In genomic region chr1:160097196-160097910, GRCh38 we compare ENCODE assay signal across 9 cellular contexts. TPM values are rescaled to one million over a fixed set of nuclear protein-coding genes. Genes with fewer than 3 reads are reported as not detected.
DNase-seq lines count a peak whose midpoint lies in the region; ATAC-seq and TF ChIP-seq lines count a peak whose summit lies in the region.
"Had no signal": no experiment of that assay in that cellular context is flagged by ENCODE, and none has a peak within 500 bp of the region (broad histone marks: within the 10 kb centered on the region; RNA-seq: fewer than 3 reads in every experiment).

No MANE protein-coding gene starts in this region.

- no peaks in the 10 kb centered on the region for H3K36me3 ChIP-seq in fibroblast of lung (ENCODE audit: control insufficient read depth, insufficient read depth, low read length)
- peaks cover 0 to under 1% of the 10 kb centered on the region in 2 donors for H3K36me3 ChIP-seq in gastrocnemius medialis

- H4K20me1 ChIP-seq in fibroblast of lung (ENCODE audit: control insufficient read depth, extremely low read depth, insufficient read depth, low read length): no peaks in the 10 kb centered on the region

- peaks cover 7% of the 10 kb centered on the region for H3K4me1 ChIP-seq in fibroblast of lung (ENCODE audit: control insufficient read depth, extremely low read depth, insufficient read depth, low read length)
- H3K4me1 ChIP-seq in gastrocnemius medialis: peaks cover 38 to 39% of the 10 kb centered on the region in 2 donors

- H2AFZ ChIP-seq in fibroblast of lung (ENCODE audit: low read length): no peak overlapping the region

- TF ChIP-seq POLR2A in gastrocnemius medialis (IDR thresholded peaks at IDR 0.05): no peak

- H3K27me3 ChIP-seq in fibroblast of lung (ENCODE audit: control insufficient read depth, insufficient read depth, low read length) (peaks cover 2% of the 10 kb centered on the region), gastrocnemius medialis (no peaks in the 10 kb centered on the region)

- H3K9me3 ChIP-seq in fibroblast of lung (ENCODE audit: control insufficient read depth, insufficient read depth, low read depth, low read length) (no peaks in the 10 kb centered on the region), gastrocnemius medialis (no peaks in the 10 kb centered on the region)

- H3K4me3 ChIP-seq in WI38 (ENCODE audit: low read depth, low read length) (peak overlapping the region; percentile 63), fibroblast of lung (replicated peaks in 1 of 4; ENCODE audit: control extremely low read depth in 1 of 4, insufficient read depth in 1 of 4, low read depth in 3 of 4, low read length in 4 of 4) (peak overlapping the region in 3 of 4 experiments; percentile 52 to 71 (median 64)), gastrocnemius medialis (peak overlapping the region; percentile 75 to 99 (median 87))

- H3K9ac ChIP-seq in fibroblast of lung (ENCODE audit: insufficient read depth, low read length): no peak overlapping the region

- H3K4me2 ChIP-seq in fibroblast of lung (ENCODE audit: extremely low read depth, insufficient read depth, low read length): peak overlapping the region; percentile 90

- intact Hi-C loops in gastrocnemius medialis (cut with DNase I; ENCODE audit: low total_unique reads): loop anchor here (5.0 kb wide), 1 partner anchor 245 kb away; the partner anchor contains the start of genes COPA and NCSTN

- H3K27ac ChIP-seq in fibroblast of lung (ENCODE audit: insufficient read depth, low read length): no peak overlapping the region
- peak overlapping the region; percentile 88 to 96 (median 94) for H3K27ac ChIP-seq in gastrocnemius medialis

- in situ Hi-C loops in G401 (cut with HindIII; ENCODE audit: low sequenced_read_pairs): no loop called here
- in situ Hi-C loops in gastrocnemius medialis (cut with MboI; ENCODE audit: low sequenced_read_pairs in 4 of 4): loop anchor here in 2 of 4 donors (10.0 to 25.0 kb wide), 3 partner anchors 157 to 265 kb away; partner anchors contain the start of genes NHLH1 (in 2 of the 2) and PEX19 (in 1 of the 2)

- DNase-seq in G401 (ENCODE audit: low spot score): peak; percentile 29
- no peak for DNase-seq in fibroblast of lung (ENCODE audit: low read depth in 2 of 2)
- DNase-seq in gastrocnemius medialis: no peak
- no peak for DNase-seq in MV-4-11 (lab: John Stamatoyannopoulos, UW)
- DNase-seq in NCI-H1417 treated with DMSO at 0.1 percent for 48 hours (lab: John Stamatoyannopoulos, UW): no peak

- no peaks in the 10 kb centered on the region for H3K79me2 ChIP-seq in fibroblast of lung (ENCODE audit: control insufficient read depth, insufficient read depth, low read length)

- ATAC-seq in gastrocnemius medialis: no peak
- no peak for ATAC-seq in HG02884 (IDR thresholded peaks at IDR 0.05; ENCODE audit: unreplicated experiment)
- ATAC-seq in HG02610 (IDR thresholded peaks at IDR 0.05; ENCODE audit: unreplicated experiment): no peak

- TF ChIP-seq CTCF in WI38 (IDR thresholded peaks at IDR 0.05; ENCODE audit: low read depth, low read length) (no peak), fibroblast of lung (conservative IDR thresholded peaks at IDR 0.05 in 1 of 2, IDR thresholded peaks at IDR 0.05 in 1 of 2; ENCODE audit: low read depth in 1 of 2, low read length in 2 of 2) (no peak), gastrocnemius medialis (IDR thresholded peaks at IDR 0.05 in 4 of 5, conservative IDR thresholded peaks at IDR 0.05 in 1 of 5) (no peak)

RNA-seq across cellular contexts. Expression of gene IGSF8, which starts 1.1 kb away (rescaled TPM):
- total RNA-seq in G401 (2014; rRNA removed; shearing (Covaris generic)): 11.7 and 15.4 TPM in 2 replicates
- total RNA-seq in fibroblast of lung (24.4 and 27.7 TPM in 2 replicates), gastrocnemius medialis (10 to 100 TPM in 1 of 4 donors, 1 to 10 TPM in 3; 3.4 to 12.8 (median 8.7) TPM)
- polyA plus RNA-seq in fibroblast of lung: 6.2 and 6.5 TPM in 2 replicates
- polyA plus RNA-seq in fibroblast of lung (2012): 10.9 and 11.3 TPM in 2 replicates
- polyA minus RNA-seq in fibroblast of lung (ENCODE audit: low replicate concordance): 12.0 and 14.6 TPM in 2 replicates

RNA-seq across cellular contexts. Expression of gene KCNJ9, which starts 16.0 kb away (rescaled TPM):
- total RNA-seq in G401 (2014; rRNA removed; shearing (Covaris generic)): not detected in 2 replicates
- under 0.01 TPM in 2 replicates for total RNA-seq in fibroblast of lung
- polyA plus RNA-seq in fibroblast of lung: not detected in 2 replicates
- not detected in 2 replicates for polyA plus RNA-seq in fibroblast of lung (2012)
- polyA minus RNA-seq in fibroblast of lung (ENCODE audit: low replicate concordance): not detected in 2 replicates
- not detected for total RNA-seq in gastrocnemius medialis
- total RNA-seq: myocyte had no signal

RNA-seq across cellular contexts. Expression of gene ATP1A2, which starts 18.2 kb away (rescaled TPM):
- total RNA-seq in G401 (2014; rRNA removed; shearing (Covaris generic)): not detected in 2 replicates
- total RNA-seq in fibroblast of lung: 1.8 and 32.9 TPM in 2 replicates
- polyA plus RNA-seq in fibroblast of lung: 0.01 and 0.44 TPM in 2 replicates
- 0.64 TPM in 1 of 2 replicates, not detected in the other for polyA plus RNA-seq in fibroblast of lung (2012)
- polyA minus RNA-seq in fibroblast of lung (ENCODE audit: low replicate concordance): 1.3 TPM in 1 of 2 replicates, not detected in the other
- total RNA-seq in gastrocnemius medialis: 100 to 1,000 TPM; 281 to 710 (median 413) TPM

RNA-seq across cellular contexts. Expression of gene KCNJ10, which starts 27.4 kb away (rescaled TPM):
- total RNA-seq in G401 (2014; rRNA removed; shearing (Covaris generic)): not detected in 2 replicates
- total RNA-seq in fibroblast of lung (not detected in 2 replicates), gastrocnemius medialis (not detected)
- not detected in 2 replicates for polyA plus RNA-seq in fibroblast of lung
- not detected in 2 replicates for polyA plus RNA-seq in fibroblast of lung (2012)
- not detected in 2 replicates for polyA minus RNA-seq in fibroblast of lung (ENCODE audit: low replicate concordance)
- total RNA-seq: myocyte had no signal

RNA-seq across cellular contexts. Expression of gene ATP1A4, which starts 54.0 kb away (rescaled TPM):
- total RNA-seq in G401 (2014; rRNA removed; shearing (Covaris generic)): not detected in 2 replicates
- total RNA-seq in fibroblast of lung: 0.26 TPM in 1 of 2 replicates, not detected in the other
- polyA plus RNA-seq in fibroblast of lung: not detected in 2 replicates
- polyA plus RNA-seq in fibroblast of lung (2012): not detected in 2 replicates
- polyA minus RNA-seq in fibroblast of lung (ENCODE audit: low replicate concordance): not detected in 2 replicates
- total RNA-seq in gastrocnemius medialis: under 1 TPM in 2 of 4 donors, not detected in 2; 0.07 to 0.47 TPM
